In genomic region chr11:108647701-108648527, GRCh38 we compare ENCODE assay signal across 8 cellular contexts. TPM values are rescaled to one million over a fixed set of nuclear protein-coding genes. Genes with fewer than 3 reads are reported as not detected.
DNase-seq lines count a peak whose midpoint lies in the region; ATAC-seq and TF ChIP-seq lines count a peak whose summit lies in the region.

No MANE protein-coding gene starts in this region.

- H3K27ac ChIP-seq in lung (ENCODE audit: low read depth in 1 of 2, low read length in 1 of 2): peak overlapping the region in 1 of 2 donors; percentile 60

- no peaks in the 10 kb centered on the region for H3K27me3 ChIP-seq in lung (ENCODE audit: control insufficient read depth, insufficient read depth)

- no peak overlapping the region for H3K4me3 ChIP-seq in lung

- H3K36me3 ChIP-seq in lung (ENCODE audit: control insufficient read depth in 2 of 2, insufficient read depth in 2 of 2, low read length in 2 of 2): no peaks in the 10 kb centered on the region

- DNase-seq in AG09319 (ENCODE audit: extremely low read depth, low read depth) (peak; percentile 68), NCI-H526 (lab: John Stamatoyannopoulos, UW) (peak; percentile 76 to 95), ecto neural progenitor cell (ENCODE audit: low spot score) (peak; percentile 69), lung (ENCODE audit: low spot score) (peak; percentile 61)
- peak; percentile 61 for DNase-seq in activated CD4-positive, alpha-beta T cell treated with anti-CD3 and anti-CD28 coated beads, Interleukin-2, amount 50 U/mL, for 1 hour
- peak; percentile 37 for DNase-seq in stimulated activated CD8-positive, alpha-beta memory T cell treated with anti-CD3 and anti-CD28 coated beads, Interleukin-12 subunit alpha, Interleukin-12 subunit beta, amount 100 ng/mL, for 1 hour (ENCODE audit: low read depth)

- TF ChIP-seq CTCF in AG09319 (IDR thresholded peaks at IDR 0.05; ENCODE audit: low read depth, low read length) (peak; percentile 93), lung (IDR thresholded peaks at IDR 0.05; ENCODE audit: control extremely low read depth, extremely low read depth) (peak; percentile 63)

- no peaks in the 10 kb centered on the region for H3K9me3 ChIP-seq in lung (ENCODE audit: control insufficient read depth in 2 of 2, insufficient read depth in 1 of 2, low read length in 1 of 2)

- 62 to 65% methylated on average over 9 of the region's 9 CpGs for WGBS in lung, 2 donors

- H3K4me1 ChIP-seq in lung (ENCODE audit: control insufficient read depth in 2 of 2, insufficient read depth in 2 of 2, low read length in 2 of 2): no peaks in the 10 kb centered on the region

- ATAC-seq in GM18907 (IDR thresholded peaks at IDR 0.05; ENCODE audit: unreplicated experiment) (peak; percentile 87), HG03342 (IDR thresholded peaks at IDR 0.05; ENCODE audit: unreplicated experiment) (peak; percentile 91), lung (ENCODE audit: insufficient read depth, low FRiP score) (peak; percentile 90)

RNA-seq across cellular contexts. Expression of gene DDX10, which starts 17.0 kb away (rescaled TPM):
- total RNA-seq in lung: 10 to 100 TPM; 21.7 to 30.5 TPM
- 10 to 100 TPM; 13.9 to 16.0 TPM for polyA plus RNA-seq in lung

RNA-seq across cellular contexts. Expression of gene EXPH5, which starts 54.3 kb away (rescaled TPM):
- 10 to 100 TPM; 25.2 to 28.8 TPM for total RNA-seq in lung
- 1 to 10 TPM; 1.1 to 5.2 TPM for polyA plus RNA-seq in lung
